1 cellular context compared by ENCODE assay signal in the genomic region with DNA sequence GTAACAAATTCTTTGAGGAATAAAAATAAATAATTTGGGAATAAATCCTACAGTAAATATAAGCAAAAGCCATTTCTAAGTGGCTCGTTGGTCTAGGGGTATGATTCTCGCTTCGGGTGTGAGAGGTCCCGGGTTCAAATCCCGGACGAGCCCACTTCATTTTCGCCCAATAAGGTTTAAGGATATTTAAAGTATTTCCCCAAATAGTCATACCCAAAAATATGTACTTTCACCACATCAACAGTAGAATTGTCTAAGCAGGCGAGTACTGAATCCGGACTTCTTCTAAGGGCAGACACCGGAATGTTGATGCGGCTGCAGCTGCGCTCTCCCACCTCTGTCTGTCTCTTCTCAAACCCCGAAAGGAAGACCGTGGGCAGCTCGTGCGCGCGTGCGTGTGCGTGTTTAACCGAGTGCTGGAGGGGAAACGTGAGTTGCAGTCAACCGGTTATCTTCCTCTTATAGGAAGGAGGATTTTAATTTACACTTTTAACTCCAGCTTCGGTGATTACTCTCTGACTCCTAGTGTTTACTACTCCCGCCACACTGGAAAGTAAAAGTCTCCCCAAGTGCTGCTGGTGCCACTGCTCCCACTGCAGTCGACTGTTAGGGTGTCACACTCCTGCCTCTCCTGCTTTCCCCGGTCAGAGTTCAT.
TF ChIP-seq lines count a peak whose summit lies in the region.

No MANE protein-coding gene starts in this region.

TF ChIP-seq in K562, 482 proteins besides CTCF, POLR2A, EP300 and RAD21 (continued from another document and continues in another):
- 0 out of 2 replicates have a peak, but pooled peaks have one; percentile 51 for TF ChIP-seq ZNF253 (CRISPR knock-in tag; conservative IDR thresholded peaks at IDR 0.05)
- TF ChIP-seq, protein P1, sequence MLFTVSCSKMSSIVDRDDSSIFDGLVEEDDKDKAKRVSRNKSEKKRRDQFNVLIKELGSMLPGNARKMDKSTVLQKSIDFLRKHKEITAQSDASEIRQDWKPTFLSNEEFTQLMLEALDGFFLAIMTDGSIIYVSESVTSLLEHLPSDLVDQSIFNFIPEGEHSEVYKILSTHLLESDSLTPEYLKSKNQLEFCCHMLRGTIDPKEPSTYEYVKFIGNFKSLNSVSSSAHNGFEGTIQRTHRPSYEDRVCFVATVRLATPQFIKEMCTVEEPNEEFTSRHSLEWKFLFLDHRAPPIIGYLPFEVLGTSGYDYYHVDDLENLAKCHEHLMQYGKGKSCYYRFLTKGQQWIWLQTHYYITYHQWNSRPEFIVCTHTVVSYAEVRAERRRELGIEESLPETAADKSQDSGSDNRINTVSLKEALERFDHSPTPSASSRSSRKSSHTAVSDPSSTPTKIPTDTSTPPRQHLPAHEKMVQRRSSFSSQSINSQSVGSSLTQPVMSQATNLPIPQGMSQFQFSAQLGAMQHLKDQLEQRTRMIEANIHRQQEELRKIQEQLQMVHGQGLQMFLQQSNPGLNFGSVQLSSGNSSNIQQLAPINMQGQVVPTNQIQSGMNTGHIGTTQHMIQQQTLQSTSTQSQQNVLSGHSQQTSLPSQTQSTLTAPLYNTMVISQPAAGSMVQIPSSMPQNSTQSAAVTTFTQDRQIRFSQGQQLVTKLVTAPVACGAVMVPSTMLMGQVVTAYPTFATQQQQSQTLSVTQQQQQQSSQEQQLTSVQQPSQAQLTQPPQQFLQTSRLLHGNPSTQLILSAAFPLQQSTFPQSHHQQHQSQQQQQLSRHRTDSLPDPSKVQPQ (CRISPR knock-in tag; IDR thresholded peaks at IDR 0.05; ENCODE audit: borderline replicate concordance): no peak
- TF ChIP-seq SRF (CRISPR knock-in tag; IDR thresholded peaks at IDR 0.05): peak in 1 of 2 experiments; percentile 79; a peak in 1 of 4 replicates
- no peak; the same call in 1 of the 2 replicates for TF ChIP-seq GABPB2 (CRISPR knock-in tag; conservative IDR thresholded peaks at IDR 0.05)
- TF ChIP-seq LEF1 (IDR thresholded peaks at IDR 0.05): 0 out of 2 replicates have a peak, but pooled peaks have one; percentile 52
- TF ChIP-seq, protein P2, sequence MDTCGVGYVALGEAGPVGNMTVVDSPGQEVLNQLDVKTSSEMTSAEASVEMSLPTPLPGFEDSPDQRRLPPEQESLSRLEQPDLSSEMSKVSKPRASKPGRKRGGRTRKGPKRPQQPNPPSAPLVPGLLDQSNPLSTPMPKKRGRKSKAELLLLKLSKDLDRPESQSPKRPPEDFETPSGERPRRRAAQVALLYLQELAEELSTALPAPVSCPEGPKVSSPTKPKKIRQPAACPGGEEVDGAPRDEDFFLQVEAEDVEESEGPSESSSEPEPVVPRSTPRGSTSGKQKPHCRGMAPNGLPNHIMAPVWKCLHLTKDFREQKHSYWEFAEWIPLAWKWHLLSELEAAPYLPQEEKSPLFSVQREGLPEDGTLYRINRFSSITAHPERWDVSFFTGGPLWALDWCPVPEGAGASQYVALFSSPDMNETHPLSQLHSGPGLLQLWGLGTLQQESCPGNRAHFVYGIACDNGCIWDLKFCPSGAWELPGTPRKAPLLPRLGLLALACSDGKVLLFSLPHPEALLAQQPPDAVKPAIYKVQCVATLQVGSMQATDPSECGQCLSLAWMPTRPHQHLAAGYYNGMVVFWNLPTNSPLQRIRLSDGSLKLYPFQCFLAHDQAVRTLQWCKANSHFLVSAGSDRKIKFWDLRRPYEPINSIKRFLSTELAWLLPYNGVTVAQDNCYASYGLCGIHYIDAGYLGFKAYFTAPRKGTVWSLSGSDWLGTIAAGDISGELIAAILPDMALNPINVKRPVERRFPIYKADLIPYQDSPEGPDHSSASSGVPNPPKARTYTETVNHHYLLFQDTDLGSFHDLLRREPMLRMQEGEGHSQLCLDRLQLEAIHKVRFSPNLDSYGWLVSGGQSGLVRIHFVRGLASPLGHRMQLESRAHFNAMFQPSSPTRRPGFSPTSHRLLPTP (IDR thresholded peaks at IDR 0.05; ENCODE audit: borderline replicate concordance, extremely low read depth, insufficient read length): peak; percentile 86
- TF ChIP-seq KLF13 (tag; IDR thresholded peaks at IDR 0.05; ENCODE audit: borderline replicate concordance, low read depth): peak; percentile 77
- peak; percentile 68; the same call in 1 of the 2 replicates for TF ChIP-seq ZKSCAN8 (CRISPR knock-in tag; IDR thresholded peaks at IDR 0.05)
- no peak; the same call in 1 of the 2 replicates for TF ChIP-seq FOXM1 (IDR thresholded peaks at IDR 0.05; ENCODE audit: low read depth)
- 0 out of 2 replicates have a peak, but pooled peaks have one; percentile 56 for TF ChIP-seq FOXM1 (CRISPR knock-in tag; IDR thresholded peaks at IDR 0.05; ENCODE audit: low read depth)
- no peak for TF ChIP-seq NR3C1 (CRISPR knock-in tag; IDR thresholded peaks at IDR 0.05)
- TF ChIP-seq TBL1XR1 (IDR thresholded peaks at IDR 0.05; ENCODE audit: low read length in 2 of 2): peak; percentile 74 to 91; a peak in 3 of 4 replicates
- peak; percentile 65 for TF ChIP-seq TARDBP (IDR thresholded peaks at IDR 0.05)
- TF ChIP-seq, protein P3, sequence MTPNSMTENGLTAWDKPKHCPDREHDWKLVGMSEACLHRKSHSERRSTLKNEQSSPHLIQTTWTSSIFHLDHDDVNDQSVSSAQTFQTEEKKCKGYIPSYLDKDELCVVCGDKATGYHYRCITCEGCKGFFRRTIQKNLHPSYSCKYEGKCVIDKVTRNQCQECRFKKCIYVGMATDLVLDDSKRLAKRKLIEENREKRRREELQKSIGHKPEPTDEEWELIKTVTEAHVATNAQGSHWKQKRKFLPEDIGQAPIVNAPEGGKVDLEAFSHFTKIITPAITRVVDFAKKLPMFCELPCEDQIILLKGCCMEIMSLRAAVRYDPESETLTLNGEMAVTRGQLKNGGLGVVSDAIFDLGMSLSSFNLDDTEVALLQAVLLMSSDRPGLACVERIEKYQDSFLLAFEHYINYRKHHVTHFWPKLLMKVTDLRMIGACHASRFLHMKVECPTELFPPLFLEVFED (CRISPR knock-in tag; conservative IDR thresholded peaks at IDR 0.05): peak; percentile 80
- TF ChIP-seq FOXJ2 (tag; IDR thresholded peaks at IDR 0.05): peak; percentile 61; the same call in 1 of the 2 replicates
- TF ChIP-seq SIRT6 (IDR thresholded peaks at IDR 0.05; ENCODE audit: low read depth, low read length): no peak
- TF ChIP-seq, protein P4, sequence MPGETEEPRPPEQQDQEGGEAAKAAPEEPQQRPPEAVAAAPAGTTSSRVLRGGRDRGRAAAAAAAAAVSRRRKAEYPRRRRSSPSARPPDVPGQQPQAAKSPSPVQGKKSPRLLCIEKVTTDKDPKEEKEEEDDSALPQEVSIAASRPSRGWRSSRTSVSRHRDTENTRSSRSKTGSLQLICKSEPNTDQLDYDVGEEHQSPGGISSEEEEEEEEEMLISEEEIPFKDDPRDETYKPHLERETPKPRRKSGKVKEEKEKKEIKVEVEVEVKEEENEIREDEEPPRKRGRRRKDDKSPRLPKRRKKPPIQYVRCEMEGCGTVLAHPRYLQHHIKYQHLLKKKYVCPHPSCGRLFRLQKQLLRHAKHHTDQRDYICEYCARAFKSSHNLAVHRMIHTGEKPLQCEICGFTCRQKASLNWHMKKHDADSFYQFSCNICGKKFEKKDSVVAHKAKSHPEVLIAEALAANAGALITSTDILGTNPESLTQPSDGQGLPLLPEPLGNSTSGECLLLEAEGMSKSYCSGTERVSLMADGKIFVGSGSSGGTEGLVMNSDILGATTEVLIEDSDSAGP (CRISPR knock-in tag; IDR thresholded peaks at IDR 0.05): 0 out of 2 replicates have a peak, but pooled peaks have one; percentile 44
- peak; percentile 45 for TF ChIP-seq TAF1 (IDR thresholded peaks at IDR 0.05; ENCODE audit: control insufficient read depth, extremely low read depth, insufficient read depth, low read length, severe bottlenecking)
- TF ChIP-seq PHF20 (IDR thresholded peaks at IDR 0.05; ENCODE audit: partially characterized antibody): peak; percentile 40
- TF ChIP-seq, protein P5, sequence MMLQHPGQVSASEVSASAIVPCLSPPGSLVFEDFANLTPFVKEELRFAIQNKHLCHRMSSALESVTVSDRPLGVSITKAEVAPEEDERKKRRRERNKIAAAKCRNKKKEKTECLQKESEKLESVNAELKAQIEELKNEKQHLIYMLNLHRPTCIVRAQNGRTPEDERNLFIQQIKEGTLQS (IDR thresholded peaks at IDR 0.05): no peak
- TF ChIP-seq, protein P5 (CRISPR knock-in tag; conservative IDR thresholded peaks at IDR 0.05): no peak; the same call in 1 of the 2 replicates
- TF ChIP-seq MAZ (CRISPR knock-in tag; conservative IDR thresholded peaks at IDR 0.05 in 1 of 2, IDR thresholded peaks at IDR 0.05 in 1 of 2): peak in 1 of 2 experiments; percentile 85; a peak in 2 of 4 replicates
- 0 out of 2 replicates have a peak, but pooled peaks have one; percentile 56 for TF ChIP-seq ESRRB (CRISPR knock-in tag; IDR thresholded peaks at IDR 0.05; ENCODE audit: borderline replicate concordance)
- TF ChIP-seq, protein P6, sequence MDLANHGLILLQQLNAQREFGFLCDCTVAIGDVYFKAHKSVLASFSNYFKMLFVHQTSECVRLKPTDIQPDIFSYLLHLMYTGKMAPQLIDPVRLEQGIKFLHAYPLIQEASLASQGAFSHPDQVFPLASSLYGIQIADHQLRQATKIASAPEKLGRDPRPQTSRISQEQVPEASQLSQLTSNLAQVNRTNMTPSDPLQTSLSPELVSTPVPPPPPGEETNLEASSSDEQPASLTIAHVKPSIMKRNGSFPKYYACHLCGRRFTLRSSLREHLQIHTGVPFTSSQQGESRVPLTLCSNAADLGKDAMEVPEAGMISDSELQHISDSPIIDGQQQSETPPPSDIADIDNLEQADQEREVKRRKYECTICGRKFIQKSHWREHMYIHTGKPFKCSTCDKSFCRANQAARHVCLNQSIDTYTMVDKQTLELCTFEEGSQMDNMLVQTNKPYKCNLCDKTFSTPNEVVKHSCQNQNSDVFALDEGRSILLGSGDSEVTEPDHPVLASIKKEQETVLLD (IDR thresholded peaks at IDR 0.05): peak; percentile 90
- TF ChIP-seq, protein P7, sequence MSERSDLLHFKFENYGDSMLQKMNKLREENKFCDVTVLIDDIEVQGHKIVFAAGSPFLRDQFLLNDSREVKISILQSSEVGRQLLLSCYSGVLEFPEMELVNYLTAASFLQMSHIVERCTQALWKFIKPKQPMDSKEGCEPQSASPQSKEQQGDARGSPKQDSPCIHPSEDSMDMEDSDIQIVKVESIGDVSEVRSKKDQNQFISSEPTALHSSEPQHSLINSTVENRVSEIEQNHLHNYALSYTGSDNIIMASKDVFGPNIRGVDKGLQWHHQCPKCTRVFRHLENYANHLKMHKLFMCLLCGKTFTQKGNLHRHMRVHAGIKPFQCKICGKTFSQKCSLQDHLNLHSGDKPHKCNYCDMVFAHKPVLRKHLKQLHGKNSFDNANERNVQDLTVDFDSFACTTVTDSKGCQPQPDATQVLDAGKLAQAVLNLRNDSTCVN (CRISPR knock-in tag; IDR thresholded peaks at IDR 0.05): no peak
- peak; percentile 55; the same call in 1 of the 2 replicates for TF ChIP-seq ILF3 (IDR thresholded peaks at IDR 0.05; ENCODE audit: borderline replicate concordance)
- TF ChIP-seq MEF2A (IDR thresholded peaks at IDR 0.05; ENCODE audit: control insufficient read depth, low read depth, low read length): peak; percentile 83; the same call in 1 of the 2 replicates
- TF ChIP-seq, protein P8, sequence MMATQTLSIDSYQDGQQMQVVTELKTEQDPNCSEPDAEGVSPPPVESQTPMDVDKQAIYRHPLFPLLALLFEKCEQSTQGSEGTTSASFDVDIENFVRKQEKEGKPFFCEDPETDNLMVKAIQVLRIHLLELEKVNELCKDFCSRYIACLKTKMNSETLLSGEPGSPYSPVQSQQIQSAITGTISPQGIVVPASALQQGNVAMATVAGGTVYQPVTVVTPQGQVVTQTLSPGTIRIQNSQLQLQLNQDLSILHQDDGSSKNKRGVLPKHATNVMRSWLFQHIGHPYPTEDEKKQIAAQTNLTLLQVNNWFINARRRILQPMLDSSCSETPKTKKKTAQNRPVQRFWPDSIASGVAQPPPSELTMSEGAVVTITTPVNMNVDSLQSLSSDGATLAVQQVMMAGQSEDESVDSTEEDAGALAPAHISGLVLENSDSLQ (IDR thresholded peaks at IDR 0.05): 0 out of 2 replicates have a peak, but pooled peaks have one; percentile 8
- peak; percentile 91 for TF ChIP-seq MEF2D (tag; conservative IDR thresholded peaks at IDR 0.05; ENCODE audit: low read depth)
- 0 out of 2 replicates have a peak, but pooled peaks have one; percentile 23 for TF ChIP-seq TOE1 (IDR thresholded peaks at IDR 0.05; ENCODE audit: borderline replicate concordance)
- TF ChIP-seq TOE1 (CRISPR knock-in tag; IDR thresholded peaks at IDR 0.05; ENCODE audit: borderline replicate concordance, low read depth): no peak
- TF ChIP-seq TAF9B (IDR thresholded peaks at IDR 0.05; ENCODE audit: partially characterized antibody): peak; percentile 13
- TF ChIP-seq, protein P9, sequence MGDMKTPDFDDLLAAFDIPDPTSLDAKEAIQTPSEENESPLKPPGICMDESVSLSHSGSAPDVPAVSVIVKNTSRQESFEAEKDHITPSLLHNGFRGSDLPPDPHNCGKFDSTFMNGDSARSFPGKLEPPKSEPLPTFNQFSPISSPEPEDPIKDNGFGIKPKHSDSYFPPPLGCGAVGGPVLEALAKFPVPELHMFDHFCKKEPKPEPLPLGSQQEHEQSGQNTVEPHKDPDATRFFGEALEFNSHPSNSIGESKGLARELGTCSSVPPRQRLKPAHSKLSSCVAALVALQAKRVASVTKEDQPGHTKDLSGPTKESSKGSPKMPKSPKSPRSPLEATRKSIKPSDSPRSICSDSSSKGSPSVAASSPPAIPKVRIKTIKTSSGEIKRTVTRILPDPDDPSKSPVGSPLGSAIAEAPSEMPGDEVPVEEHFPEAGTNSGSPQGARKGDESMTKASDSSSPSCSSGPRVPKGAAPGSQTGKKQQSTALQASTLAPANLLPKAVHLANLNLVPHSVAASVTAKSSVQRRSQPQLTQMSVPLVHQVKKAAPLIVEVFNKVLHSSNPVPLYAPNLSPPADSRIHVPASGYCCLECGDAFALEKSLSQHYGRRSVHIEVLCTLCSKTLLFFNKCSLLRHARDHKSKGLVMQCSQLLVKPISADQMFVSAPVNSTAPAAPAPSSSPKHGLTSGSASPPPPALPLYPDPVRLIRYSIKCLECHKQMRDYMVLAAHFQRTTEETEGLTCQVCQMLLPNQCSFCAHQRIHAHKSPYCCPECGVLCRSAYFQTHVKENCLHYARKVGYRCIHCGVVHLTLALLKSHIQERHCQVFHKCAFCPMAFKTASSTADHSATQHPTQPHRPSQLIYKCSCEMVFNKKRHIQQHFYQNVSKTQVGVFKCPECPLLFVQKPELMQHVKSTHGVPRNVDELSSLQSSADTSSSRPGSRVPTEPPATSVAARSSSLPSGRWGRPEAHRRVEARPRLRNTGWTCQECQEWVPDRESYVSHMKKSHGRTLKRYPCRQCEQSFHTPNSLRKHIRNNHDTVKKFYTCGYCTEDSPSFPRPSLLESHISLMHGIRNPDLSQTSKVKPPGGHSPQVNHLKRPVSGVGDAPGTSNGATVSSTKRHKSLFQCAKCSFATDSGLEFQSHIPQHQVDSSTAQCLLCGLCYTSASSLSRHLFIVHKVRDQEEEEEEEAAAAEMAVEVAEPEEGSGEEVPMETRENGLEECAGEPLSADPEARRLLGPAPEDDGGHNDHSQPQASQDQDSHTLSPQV (IDR thresholded peaks at IDR 0.05): peak; percentile 83; the same call in 1 of the 2 replicates
- TF ChIP-seq FOXK2 (conservative IDR thresholded peaks at IDR 0.05 in 1 of 2, IDR thresholded peaks at IDR 0.05 in 1 of 2; ENCODE audit: low read depth in 2 of 2): peak; percentile 65 to 77
- TF ChIP-seq RNF2 (IDR thresholded peaks at IDR 0.05): peak; percentile 32; the same call in 1 of the 2 replicates
- TF ChIP-seq STAT5B (CRISPR knock-in tag; IDR thresholded peaks at IDR 0.05): no peak
- peak; percentile 15; the same call in 1 of the 2 replicates for TF ChIP-seq CREM (IDR thresholded peaks at IDR 0.05; ENCODE audit: low read depth)
- TF ChIP-seq GATAD2B (IDR thresholded peaks at IDR 0.05; ENCODE audit: borderline replicate concordance): 0 out of 2 replicates have a peak, but pooled peaks have one; percentile 23
- TF ChIP-seq TRIM28 (IDR thresholded peaks at IDR 0.05): peak; percentile 56; the same call in 1 of the 2 replicates
